In genomic region chr1:176208034-176208433, GRCh38 we compare ENCODE assay signal across 1 cellular context.
TF ChIP-seq lines count a peak whose summit lies in the region.

No MANE protein-coding gene starts in this region.

TF ChIP-seq in HepG2, 621 proteins besides CTCF, POLR2A, EP300 and RAD21 (continued from another document):
- TF ChIP-seq ELK4 (CRISPR knock-in tag; IDR thresholded peaks at IDR 0.05; ENCODE audit: borderline replicate concordance) = no peak
